Comparison of ENCODE assay signal across 8 cellular contexts in the genomic region with DNA sequence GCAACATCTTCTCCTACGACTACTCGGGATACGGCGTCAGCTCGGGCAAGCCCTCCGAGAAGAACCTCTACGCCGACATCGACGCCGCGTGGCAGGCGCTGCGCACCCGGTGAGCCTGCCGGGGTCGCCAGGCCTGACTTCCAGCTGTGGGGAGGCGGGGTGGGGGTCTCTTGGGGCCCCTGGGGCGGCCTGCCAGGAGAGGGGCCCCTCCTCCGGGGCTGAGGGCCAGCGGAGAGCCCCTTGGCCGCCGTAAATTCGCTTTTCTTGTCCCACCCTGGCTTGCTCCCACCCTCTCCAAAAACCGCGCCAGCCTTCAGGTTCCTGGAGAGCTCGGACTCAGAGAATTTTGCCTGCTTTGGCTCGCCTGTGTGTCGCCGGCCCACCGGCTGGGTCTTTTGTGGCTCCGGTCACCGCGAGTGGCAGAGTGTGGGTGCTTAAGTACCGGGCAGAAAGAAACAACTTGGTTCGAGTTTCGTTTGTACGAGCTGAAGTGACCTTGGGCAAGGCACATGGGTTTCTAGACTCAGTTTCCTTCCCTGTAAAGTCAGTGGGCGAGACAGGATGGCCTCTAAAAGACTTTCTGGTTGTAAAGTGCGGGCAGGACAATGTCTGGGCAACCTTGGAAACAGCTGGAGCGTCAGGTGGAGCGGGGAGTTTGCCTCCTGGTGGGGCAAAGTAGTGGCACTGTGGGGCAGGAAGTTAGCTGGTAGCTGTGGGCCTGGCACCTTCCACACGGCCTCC. TPM values are rescaled to one million over a fixed set of nuclear protein-coding genes. Genes with fewer than 3 reads are reported as not detected.
A peak's percentile ranks its signal among the peaks of the same experiment; 100 is the strongest.
DNase-seq lines count a peak whose midpoint lies in the region; ATAC-seq and TF ChIP-seq lines count a peak whose summit lies in the region.

No MANE protein-coding gene starts in this region.

- intact Hi-C loops in OCI-LY7 (cut with micrococcal nuclease; ENCODE audit: unreplicated experiment): no loop called here

- H3K9me3 ChIP-seq in OCI-LY7 (ENCODE audit: low read length): no peaks in the 10 kb centered on the region
- H3K9me3 ChIP-seq in adipocyte (ENCODE audit: control insufficient read depth, low read length): no peaks in the 10 kb centered on the region
- no peaks in the 10 kb centered on the region for H3K9me3 ChIP-seq in iPS DF 6.9 (ENCODE audit: control insufficient read depth, insufficient read depth, low read length)
- H3K9me3 ChIP-seq in skeletal muscle tissue (ENCODE audit: control insufficient read depth in 3 of 3, low read length in 3 of 3): no peaks in the 10 kb centered on the region

- H3K79me2 ChIP-seq in OCI-LY7 (ENCODE audit: insufficient read depth, low read depth, low read length): no peaks in the 10 kb centered on the region

- H2AFZ ChIP-seq in OCI-LY7 (ENCODE audit: low read length): no peak overlapping the region

- POLR2A ChIA-PET in AG04449 (lab: Yijun Ruan, JAX) (interaction anchor here (0.6 to 1.9 kb wide), 6 partner anchors 17 to 240 kb away, joined by 3 to 8 read pairs (median 3); partner anchors contain the start of gene CEMIP), OCI-LY7 (lab: Charles Lee) (no interaction called here)

- no CpG with 5 or more reads among the region's 43 CpGs for WGBS in iPS DF 6.9 (ENCODE audit: insufficient coverage, insufficient read length)

- H3K4me3 ChIP-seq in AG04449 (ENCODE audit: low read depth, low read length) (peak overlapping the region; percentile 85), OCI-LY7 (ENCODE audit: low read depth, low read length, poor library complexity, severe bottlenecking) (peak overlapping the region; percentile 65), adipocyte (ENCODE audit: low read length) (peak overlapping the region; percentile 89), iPS DF 6.9 (ENCODE audit: low read length) (peak overlapping the region; percentile 82), skeletal muscle tissue (ENCODE audit: low read length in 3 of 3) (peak overlapping the region; percentile 64 to 83 (median 80))

- TF ChIP-seq CTCF in AG04449 (IDR thresholded peaks at IDR 0.05; ENCODE audit: insufficient read depth, low read length, missing control alignments) (peak; percentile 38), OCI-LY7 (conservative IDR thresholded peaks at IDR 0.05; ENCODE audit: low read length) (no peak)

- H3K4me1 ChIP-seq in OCI-LY7 (ENCODE audit: insufficient read depth, low read length, poor library complexity, severe bottlenecking) (peaks cover 6% of the 10 kb centered on the region), adipocyte (ENCODE audit: control insufficient read depth, insufficient read depth, low read length) (peaks cover 29% of the 10 kb centered on the region), iPS DF 6.9 (ENCODE audit: control insufficient read depth, insufficient read depth, low read length) (no peaks in the 10 kb centered on the region), skeletal muscle tissue (ENCODE audit: control insufficient read depth in 3 of 3, insufficient read depth in 3 of 3, low read length in 3 of 3) (peaks cover 12 to 24% (median 15%) of the 10 kb centered on the region in 3 donors)

- ATAC-seq in GM19438 (IDR thresholded peaks at IDR 0.05; ENCODE audit: low read depth, unreplicated experiment): peak; percentile 23

- H3K27me3 ChIP-seq in adipocyte (replicated peaks; ENCODE audit: control insufficient read depth, insufficient read depth, low read length) (no peaks in the 10 kb centered on the region), iPS DF 6.9 (ENCODE audit: control insufficient read depth, insufficient read depth, low read length) (peaks cover 9% of the 10 kb centered on the region; the same call in 1 of the 2 replicates), skeletal muscle tissue (ENCODE audit: control insufficient read depth in 3 of 3, insufficient read depth in 3 of 3, low read length in 3 of 3) (no peaks in the 10 kb centered on the region)

- no peaks in the 10 kb centered on the region for H3K9me2 ChIP-seq in OCI-LY7 (ENCODE audit: insufficient read depth, low read length)

- DNase-seq in AG04449 (ENCODE audit: low read depth, low spot score) (no peak), OCI-LY7 (ENCODE audit: low spot score) (peak; percentile 1), adipocyte (ENCODE audit: low read depth) (peak; percentile 55), iPS DF 6.9 (ENCODE audit: low read depth, low spot score) (no peak), HuH-7 (ENCODE audit: low spot score) (no peak), NCI-H1105 (lab: John Stamatoyannopoulos, UW) (no peak)

- H3K36me3 ChIP-seq in OCI-LY7 (ENCODE audit: insufficient read depth, low read length): no peaks in the 10 kb centered on the region
- H3K36me3 ChIP-seq in adipocyte (ENCODE audit: control insufficient read depth, insufficient read depth, low read length, severe bottlenecking): no peaks in the 10 kb centered on the region
- H3K36me3 ChIP-seq in iPS DF 6.9 (ENCODE audit: control insufficient read depth, insufficient read depth, low read length): no peaks in the 10 kb centered on the region
- no peaks in the 10 kb centered on the region for H3K36me3 ChIP-seq in skeletal muscle tissue (ENCODE audit: control insufficient read depth in 3 of 3, insufficient read depth in 3 of 3, low read length in 3 of 3)

- H3K4me2 ChIP-seq in OCI-LY7 (ENCODE audit: low read length): peak overlapping the region; percentile 79; the same call in 1 of the 2 replicates

- H3K9ac ChIP-seq in adipocyte (ENCODE audit: low read length): peak overlapping the region; percentile 85
- peak overlapping the region in 2 of 3 donors; percentile 45 to 70 for H3K9ac ChIP-seq in skeletal muscle tissue (ENCODE audit: low read depth in 1 of 3, low read length in 3 of 3)

- CTCF ChIA-PET in AG04449 (lab: Yijun Ruan, JAX): interaction anchor here (0.9 to 2.9 kb wide), 10 partner anchors 9 to 242 kb away, joined by 3 to 13 read pairs (median 3); partner anchors contain the start of gene CEMIP
- CTCF ChIA-PET in OCI-LY7 (lab: Charles Lee; ENCODE audit: unreplicated experiment): no interaction called here

- no TSS peak for BruUV-seq in OCI-LY7 (replicated peaks; lab: Mats Ljungman, UMichigan)

- no peaks in the 10 kb centered on the region for H4K20me1 ChIP-seq in OCI-LY7 (ENCODE audit: insufficient read depth, low read length)

- H3K27ac ChIP-seq in OCI-LY7 (ENCODE audit: low read depth, low read length, poor library complexity, severe bottlenecking) (no peak overlapping the region), iPS DF 6.9 (ENCODE audit: low read length) (no peak overlapping the region), skeletal muscle tissue (ENCODE audit: low read depth, low read length) (no peak overlapping the region)

RNA-seq across cellular contexts. Expression of gene ABHD17C, which starts 1.0 kb away (rescaled TPM):
- 0.08 and 0.47 TPM in 2 replicates for total RNA-seq in OCI-LY7 (2014; rRNA removed; shearing (Covaris generic))
- 0.70 and 0.81 TPM in 2 replicates for total RNA-seq in OCI-LY7 (2022)
- 3.7 TPM for total RNA-seq in skeletal muscle tissue

Comparison
In these comparisons a context has a peak if more than half of its experiments do, and no peak if none do; other contexts are left out.
1. DNase-seq: peak in OCI-LY7 (single experiment) and adipocyte (single experiment); none in AG04449 (single experiment), iPS DF 6.9 (single experiment), HuH-7 (single experiment) and NCI-H1105 (single experiment).
2. Peak in every context shown above with its lines, with median percentiles within 50 percentile points of each other: H3K4me3 ChIP-seq.